9 cellular contexts compared by ENCODE assay signal in the genomic region with DNA sequence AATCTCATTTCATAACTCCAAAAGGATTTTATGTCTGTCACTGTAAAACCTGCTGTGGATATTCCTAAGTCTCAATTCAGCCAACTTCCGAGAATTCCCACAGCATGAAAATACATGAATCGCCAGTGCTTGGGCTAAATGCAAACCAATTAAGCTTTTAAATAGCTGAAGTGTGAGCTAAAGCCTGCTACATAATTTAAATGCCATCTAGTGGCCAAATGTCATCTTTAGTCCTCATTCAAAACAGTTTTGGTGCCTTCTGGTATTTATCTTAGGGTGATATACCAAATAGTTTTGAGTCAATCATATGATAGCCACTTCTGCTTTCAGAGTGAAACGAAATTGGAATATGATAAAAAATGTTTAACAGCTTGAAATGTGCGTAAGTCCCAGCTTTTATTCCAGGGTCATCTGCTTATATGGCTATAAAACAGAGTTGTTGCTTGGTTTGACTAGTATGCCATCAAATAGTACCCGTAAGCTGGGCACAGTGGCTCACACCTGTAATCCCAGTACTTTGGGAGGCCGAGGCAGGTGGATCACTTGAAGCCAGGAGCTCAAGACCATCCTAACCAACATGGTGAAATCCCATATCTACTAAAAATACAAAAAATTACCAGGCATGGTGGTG. TPM values are rescaled to one million over a fixed set of nuclear protein-coding genes. Genes with fewer than 3 reads are reported as not detected.
A peak's percentile ranks its signal among the peaks of the same experiment; 100 is the strongest.
DNase-seq lines count a peak whose midpoint lies in the region; ATAC-seq and TF ChIP-seq lines count a peak whose summit lies in the region.
"Had no signal": no experiment of that assay in that cellular context is flagged by ENCODE, and none has a peak within 500 bp of the region (broad histone marks: within the 10 kb centered on the region; RNA-seq: fewer than 3 reads in every experiment).

No MANE protein-coding gene starts in this region.

- peaks cover 9% of the 10 kb centered on the region for H3K4me1 Mint-ChIP-seq in type B pancreatic cell (ENCODE audit: unreplicated experiment)

- H3K27ac ChIP-seq in right atrium auricular region, result no peak overlapping the region

- H3K9me3 Mint-ChIP-seq in type B pancreatic cell, result no peaks in the 10 kb centered on the region
- H3K9me3 Mint-ChIP-seq: dendritic cell treated with granulocyte-macrophage colony-stimulating factor and Interleukin-4, amounts not matched to agents 40 ng/mL and 50 ng/mL, for 4 days had no signal

- ATAC-seq in Right ventricle myocardium superior (ENCODE audit: poor library complexity), result peak; percentile 45
- ATAC-seq in HG02884 (IDR thresholded peaks at IDR 0.05; ENCODE audit: unreplicated experiment), result peak; percentile 71
- ATAC-seq in activated CD4-positive, CD25-positive, alpha-beta regulatory T cell treated with anti-CD3 and anti-CD28 coated beads, Interleukin-2, amount 50 U/mL, for 24 hours, result no peak

- H3K4me1 ChIP-seq in right atrium auricular region, result no peaks in the 10 kb centered on the region

- intact Hi-C loops in Right ventricle myocardium superior (cut with DNase I), result no loop called here

- TF ChIP-seq CTCF in right atrium auricular region (IDR thresholded peaks at IDR 0.05) (peak in 1 of 2 donors; percentile 70), astrocyte of the spinal cord (IDR thresholded peaks at IDR 0.05; ENCODE audit: low read depth, low read length) (peak; percentile 50), type B pancreatic cell (conservative IDR thresholded peaks at IDR 0.05) (peak; percentile 70)

- H3K27me3 ChIP-seq in right atrium auricular region, result no peaks in the 10 kb centered on the region

- H3K4me3 ChIP-seq in right atrium auricular region (no peak overlapping the region), astrocyte of the spinal cord (ENCODE audit: low read depth, low read length) (no peak overlapping the region)

- H3K27me3 Mint-ChIP-seq in type B pancreatic cell, result no peaks in the 10 kb centered on the region
- H3K27me3 Mint-ChIP-seq: dendritic cell treated with granulocyte-macrophage colony-stimulating factor and Interleukin-4, amounts not matched to agents 40 ng/mL and 50 ng/mL, for 4 days had no signal

- in situ Hi-C loops in astrocyte of the spinal cord (cut with HindIII; ENCODE audit: low sequenced_read_pairs), result no loop called here

- no peak overlapping the region for H3K27ac Mint-ChIP-seq in type B pancreatic cell
- H3K27ac Mint-ChIP-seq: dendritic cell treated with granulocyte-macrophage colony-stimulating factor and Interleukin-4, amounts not matched to agents 40 ng/mL and 50 ng/mL, for 4 days had no signal

- H3K36me3 ChIP-seq in right atrium auricular region, result no peaks in the 10 kb centered on the region

- DNase-seq in Right ventricle myocardium superior (no peak), right atrium auricular region (ENCODE audit: low spot score) (no peak), NCI-H2196 (lab: John Stamatoyannopoulos, UW; ENCODE audit: unreplicated experiment) (peak; percentile 70), astrocyte of the spinal cord (ENCODE audit: low read depth, low spot score) (peak; percentile 50), iris pigment epithelial cell (ENCODE audit: low read depth) (peak; percentile 38), type B pancreatic cell (ENCODE audit: extremely low spot score, unreplicated experiment) (no peak)

- no peaks in the 10 kb centered on the region for H3K36me3 Mint-ChIP-seq in type B pancreatic cell

- no peaks in the 10 kb centered on the region for H3K9me3 ChIP-seq in right atrium auricular region

- H3K4me3 Mint-ChIP-seq in type B pancreatic cell, result no peak overlapping the region
- H3K4me3 Mint-ChIP-seq: dendritic cell treated with granulocyte-macrophage colony-stimulating factor and Interleukin-4, amounts not matched to agents 40 ng/mL and 50 ng/mL, for 4 days had no signal

RNA-seq across cellular contexts. Expression of gene CCNL1, which starts 41.8 kb away (rescaled TPM):
- total RNA-seq in Right ventricle myocardium superior (20.2 TPM), right atrium auricular region (10 to 100 TPM; 43.8 to 44.3 TPM), type B pancreatic cell (ENCODE audit: low replicate concordance) (145 and 233 TPM in 2 replicates)

Comparison
In these comparisons a context has a peak if more than half of its experiments do, and no peak if none do; other contexts are left out.
1. ATAC-seq: peak in Right ventricle myocardium superior (single experiment) and HG02884 (single experiment); none in activated CD4-positive, CD25-positive, alpha-beta regulatory T cell treated with anti-CD3 and anti-CD28 coated beads, Interleukin-2, amount 50 U/mL, for 24 hours (0 of 2).
2. DNase-seq: peak in NCI-H2196 (single experiment), astrocyte of the spinal cord (single experiment) and iris pigment epithelial cell (single experiment); none in Right ventricle myocardium superior (single experiment), right atrium auricular region (single experiment) and type B pancreatic cell (single experiment).